ENCODE assay signal across 9 cellular contexts in the genomic region with DNA sequence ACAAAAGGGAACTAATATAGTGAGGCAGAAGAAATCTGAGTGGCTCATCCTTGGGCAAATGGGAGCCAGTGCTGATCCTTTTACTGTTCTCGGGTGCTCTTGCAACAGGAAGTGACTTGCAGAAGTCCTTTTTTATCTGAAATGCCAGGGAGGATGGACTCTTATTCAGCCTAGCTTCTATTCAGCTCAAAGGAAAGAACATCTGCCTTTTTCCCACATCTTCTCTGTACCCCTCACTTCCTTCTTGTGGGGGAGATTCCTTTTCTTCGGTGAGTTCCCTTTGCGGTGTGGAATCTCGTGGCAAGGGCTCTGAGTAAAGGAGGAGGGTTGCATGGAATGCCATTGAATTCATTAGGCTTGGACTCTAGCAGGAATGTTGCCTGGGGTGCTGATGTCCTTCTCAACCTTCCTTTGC.
DNase-seq lines count a peak whose midpoint lies in the region; ATAC-seq, FAIRE-seq and TF ChIP-seq lines count a peak whose summit lies in the region.
"Had no signal": no experiment of that assay in that cellular context is flagged by ENCODE, and none has a peak within 500 bp of the region (broad histone marks: within the 10 kb centered on the region; RNA-seq: fewer than 3 reads in every experiment).

No MANE protein-coding gene starts in this region.

- no TSS peak for BruUV-seq in K562 (replicated peaks; lab: Mats Ljungman, UMichigan)

- no peaks in the 10 kb centered on the region for H3K9me1 ChIP-seq in K562 (ENCODE audit: control insufficient read depth, insufficient read depth, low read length)

- H3K27ac ChIP-seq in K562 (ENCODE audit: extremely low read depth, low read depth, low read length) (no peak overlapping the region), tibial artery (peak overlapping the region; percentile 94 to 95)

- intact Hi-C loops in K562 (cut with micrococcal nuclease) (no loop called here), tibial artery (cut with DNase I; ENCODE audit: low total_unique reads) (no loop called here)

- no peak overlapping the region for H3K4me3 ChIP-seq in K562
- no peak overlapping the region for H3K4me3 ChIP-seq in tibial artery

- H3K9me3 ChIP-seq in K562 (replicated peaks; ENCODE audit: control insufficient read depth, insufficient read depth, low read depth, low read length) (no peaks in the 10 kb centered on the region), tibial artery (no peaks in the 10 kb centered on the region)

- TF ChIP-seq CTCF in K562 (IDR thresholded peaks at IDR 0.05 in 2 of 3, conservative IDR thresholded peaks at IDR 0.05 in 1 of 3; ENCODE audit: insufficient read depth in 2 of 3, low read depth in 1 of 3, low read length in 3 of 3) (no peak), tibial artery (IDR thresholded peaks at IDR 0.05) (no peak)

- H3K36me3 ChIP-seq in K562 (ENCODE audit: control insufficient read depth, insufficient read depth, low read length), result no peaks in the 10 kb centered on the region
- peaks cover 23 to 42% (median 37%) of the 10 kb centered on the region in 3 donors for H3K36me3 ChIP-seq in tibial artery

- no peak overlapping the region for H3K4me2 ChIP-seq in K562 (ENCODE audit: insufficient read depth, low read length)

- no peaks in the 10 kb centered on the region for H4K20me1 ChIP-seq in K562 (replicated peaks; ENCODE audit: control insufficient read depth, insufficient read depth, low read length)

- H3K4me1 ChIP-seq in K562 (replicated peaks in 1 of 2; ENCODE audit: control insufficient read depth in 2 of 2, insufficient read depth in 2 of 2, low read length in 2 of 2) (peaks cover 0 to 11% of the 10 kb centered on the region in 2 experiments; a peak in 2 of 5 replicates), tibial artery (peaks cover 4 to 100% (median 95%) of the 10 kb centered on the region in 4 donors)

- no peak for TF ChIP-seq RAD21 in K562 (CRISPR knock-in tag; conservative IDR thresholded peaks at IDR 0.05 in 1 of 2, IDR thresholded peaks at IDR 0.05 in 1 of 2)

- DNase-seq in LHCN-M2 (ENCODE audit: low read depth) (peak; percentile 70), K562 (ENCODE audit: extremely low read depth in 1 of 4, low spot score in 3 of 4) (peak in 1 of 4 experiments; percentile 31), kidney tubule cell (ENCODE audit: low spot score) (peak; percentile 5), tibial artery (peak in 1 of 2 donors; percentile 27), DMS153 treated with DMSO at 0.1 percent for 48 hours (lab: John Stamatoyannopoulos, UW; ENCODE audit: unreplicated experiment) (no peak), frontal cortex (ENCODE audit: low spot score in 2 of 2) (no peak), C1 segment of cervical spinal cord (lab: John Stamatoyannopoulos, UW) (no peak)
- DNase-seq: NCI-H226 had no signal

- peak overlapping the region; percentile 61; the same call in 1 of the 2 replicates for H2AFZ ChIP-seq in K562 (ENCODE audit: low read depth, low read length)

- in situ Hi-C loops in K562 (cut with MboI), result no loop called here

- H3K27me3 ChIP-seq in K562 (ENCODE audit: control insufficient read depth in 2 of 2, insufficient read depth in 2 of 2, low read length in 2 of 2), result peaks cover 19 to 55% of the 10 kb centered on the region in 2 experiments
- no peaks in the 10 kb centered on the region for H3K27me3 ChIP-seq in tibial artery

- CTCF ChIA-PET in K562 (lab: Yijun Ruan, JAX; ENCODE audit: low intra/inter-chr PET ratio), result no interaction called here

- TF ChIP-seq POLR2A in K562 (conservative IDR thresholded peaks at IDR 0.05), result no peak

- 0% methylated on average over 4 of the region's 4 CpGs for WGBS in K562 (ENCODE audit: insufficient coverage, low coverage, missing lambda C conversion rate)

- no peak overlapping the region for H3K9ac ChIP-seq in K562 (ENCODE audit: insufficient read depth in 1 of 2, low read depth in 2 of 2, low read length in 2 of 2)

- FAIRE-seq in K562 (lab: Jason Lieb, UNC) (no peak), frontal cortex (lab: Jason Lieb, UNC) (no peak)

- ATAC-seq in K562 (peak; percentile 62), GM19324 (IDR thresholded peaks at IDR 0.05; ENCODE audit: low FRiP score, unreplicated experiment) (no peak)

- H3K79me2 ChIP-seq in K562 (ENCODE audit: control insufficient read depth, insufficient read depth, low read length), result no peaks in the 10 kb centered on the region

- POLR2A ChIA-PET in K562 (lab: Yijun Ruan, JAX), result no interaction called here

- no peak for TF ChIP-seq EP300 in K562 (IDR thresholded peaks at IDR 0.05; ENCODE audit: low read length)

TF ChIP-seq in K562, 482 proteins besides CTCF, POLR2A, EP300 and RAD21:
- TF ChIP-seq, protein P1, sequence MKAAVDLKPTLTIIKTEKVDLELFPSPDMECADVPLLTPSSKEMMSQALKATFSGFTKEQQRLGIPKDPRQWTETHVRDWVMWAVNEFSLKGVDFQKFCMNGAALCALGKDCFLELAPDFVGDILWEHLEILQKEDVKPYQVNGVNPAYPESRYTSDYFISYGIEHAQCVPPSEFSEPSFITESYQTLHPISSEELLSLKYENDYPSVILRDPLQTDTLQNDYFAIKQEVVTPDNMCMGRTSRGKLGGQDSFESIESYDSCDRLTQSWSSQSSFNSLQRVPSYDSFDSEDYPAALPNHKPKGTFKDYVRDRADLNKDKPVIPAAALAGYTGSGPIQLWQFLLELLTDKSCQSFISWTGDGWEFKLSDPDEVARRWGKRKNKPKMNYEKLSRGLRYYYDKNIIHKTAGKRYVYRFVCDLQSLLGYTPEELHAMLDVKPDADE (conservative IDR thresholded peaks at IDR 0.05; ENCODE audit: control insufficient read depth, low read depth, low read length), result peak; percentile 28; the same call in 1 of the 2 replicates
- 0 out of 2 replicates have a peak, but pooled peaks have one; percentile 19 for TF ChIP-seq ZBTB17 (CRISPR knock-in tag; IDR thresholded peaks at IDR 0.05)
- TF ChIP-seq MAFG (tag; conservative IDR thresholded peaks at IDR 0.05), result peak; percentile 43
- peak in 1 of 2 experiments; percentile 67; a peak in 1 of 4 replicates for TF ChIP-seq SRF (CRISPR knock-in tag; IDR thresholded peaks at IDR 0.05)
- 0 out of 2 replicates have a peak, but pooled peaks have one; percentile 9 for TF ChIP-seq TEAD4 (IDR thresholded peaks at IDR 0.05; ENCODE audit: low read length)
- TF ChIP-seq TEAD4 (CRISPR knock-in tag; IDR thresholded peaks at IDR 0.05; ENCODE audit: borderline replicate concordance), result no peak
- TF ChIP-seq TCF3 (CRISPR knock-in tag; IDR thresholded peaks at IDR 0.05), result peak; percentile 25; the same call in 1 of the 2 replicates
- 0 out of 2 replicates have a peak, but pooled peaks have one; percentile 25 for TF ChIP-seq ARID1B (IDR thresholded peaks at IDR 0.05)
- no peak for TF ChIP-seq CAMTA2 (CRISPR knock-in tag; conservative IDR thresholded peaks at IDR 0.05)
- peak; percentile 34; the same call in 1 of the 2 replicates for TF ChIP-seq CBFA2T3 (IDR thresholded peaks at IDR 0.05)
- TF ChIP-seq ZNF57 (CRISPR knock-in tag; IDR thresholded peaks at IDR 0.05), result no peak
- TF ChIP-seq GABPA (tag; conservative IDR thresholded peaks at IDR 0.05; ENCODE audit: low read depth), result peak; percentile 39; the same call in 1 of the 2 replicates
- no peak for TF ChIP-seq ZBTB1 (CRISPR knock-in tag; IDR thresholded peaks at IDR 0.05; ENCODE audit: borderline replicate concordance, low read depth)
- no peak for TF ChIP-seq HMG20B (CRISPR knock-in tag; IDR thresholded peaks at IDR 0.05)
- TF ChIP-seq NFE2 (IDR thresholded peaks at IDR 0.05; ENCODE audit: low read depth), result peak; percentile 66
- TF ChIP-seq, protein P2, sequence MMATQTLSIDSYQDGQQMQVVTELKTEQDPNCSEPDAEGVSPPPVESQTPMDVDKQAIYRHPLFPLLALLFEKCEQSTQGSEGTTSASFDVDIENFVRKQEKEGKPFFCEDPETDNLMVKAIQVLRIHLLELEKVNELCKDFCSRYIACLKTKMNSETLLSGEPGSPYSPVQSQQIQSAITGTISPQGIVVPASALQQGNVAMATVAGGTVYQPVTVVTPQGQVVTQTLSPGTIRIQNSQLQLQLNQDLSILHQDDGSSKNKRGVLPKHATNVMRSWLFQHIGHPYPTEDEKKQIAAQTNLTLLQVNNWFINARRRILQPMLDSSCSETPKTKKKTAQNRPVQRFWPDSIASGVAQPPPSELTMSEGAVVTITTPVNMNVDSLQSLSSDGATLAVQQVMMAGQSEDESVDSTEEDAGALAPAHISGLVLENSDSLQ (IDR thresholded peaks at IDR 0.05), result peak; percentile 9; the same call in 1 of the 2 replicates
- TF ChIP-seq SPI1 (IDR thresholded peaks at IDR 0.05; ENCODE audit: borderline replicate concordance, low read depth, low read length), result peak; percentile 60; the same call in 1 of the 2 replicates
- no peak for TF ChIP-seq SMARCC2 (IDR thresholded peaks at IDR 0.05; ENCODE audit: low read depth)
- 0 out of 2 replicates have a peak, but pooled peaks have one; percentile 35 for TF ChIP-seq ETV1 (tag; conservative IDR thresholded peaks at IDR 0.05; ENCODE audit: low read depth)

Comparison
In these comparisons a context has a peak if more than half of its experiments do, and no peak if none do; other contexts are left out.
1. DNase-seq: peak in LHCN-M2 (single experiment) and kidney tubule cell (single experiment); none in DMS153 treated with DMSO at 0.1 percent for 48 hours (single experiment), frontal cortex (0 of 2) and C1 segment of cervical spinal cord (0 of 14).